In the genomic region with DNA sequence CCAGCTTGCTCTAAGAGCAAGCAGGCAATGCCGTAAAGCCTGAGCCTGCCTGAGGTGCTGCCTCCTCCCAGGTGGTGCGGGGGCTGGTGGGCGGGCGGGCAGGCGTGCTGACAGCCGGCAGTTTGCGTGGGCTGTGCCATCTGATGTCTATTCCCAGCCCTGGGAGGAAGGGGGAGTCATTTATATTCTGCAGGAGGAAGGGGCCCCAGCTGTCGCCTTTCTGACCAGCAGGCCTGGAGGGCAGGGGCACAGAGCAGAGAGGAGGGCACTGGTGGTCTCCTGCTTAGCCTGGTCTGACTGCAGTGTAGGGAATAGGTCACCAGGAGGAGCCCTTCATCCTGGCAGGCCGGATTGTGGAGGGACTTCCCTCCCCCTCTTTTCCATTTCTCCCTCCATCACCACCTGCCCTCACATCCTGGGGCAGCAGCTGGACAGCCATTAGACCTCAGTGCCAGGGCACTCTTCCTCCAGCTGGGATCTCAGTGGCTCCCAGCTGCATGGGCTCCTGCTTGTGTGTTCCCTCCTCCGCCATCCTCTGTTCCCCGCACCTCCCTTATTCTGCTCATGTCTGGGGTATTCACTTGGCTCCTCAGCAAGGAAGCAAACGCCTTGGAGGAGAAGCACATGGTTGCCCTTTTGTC, we compare ENCODE assay signal across 1 cellular context.
TF ChIP-seq lines count a peak whose summit lies in the region.

No MANE protein-coding gene starts in this region.

TF ChIP-seq in IMR-90, 13 proteins besides CTCF, POLR2A, EP300 and RAD21:
- peak; percentile 50; the same call in 1 of the 2 replicates for TF ChIP-seq MAZ (IDR thresholded peaks at IDR 0.05; ENCODE audit: borderline replicate concordance, low read depth, low read length)
- TF ChIP-seq CHD1 (IDR thresholded peaks at IDR 0.05; ENCODE audit: low read depth, low read length), result no peak
- peak; percentile 83 for TF ChIP-seq SMC3 (IDR thresholded peaks at IDR 0.05; ENCODE audit: low read depth, low read length)
